Comparison of ENCODE assay signal across 18 cellular contexts in the genomic region with DNA sequence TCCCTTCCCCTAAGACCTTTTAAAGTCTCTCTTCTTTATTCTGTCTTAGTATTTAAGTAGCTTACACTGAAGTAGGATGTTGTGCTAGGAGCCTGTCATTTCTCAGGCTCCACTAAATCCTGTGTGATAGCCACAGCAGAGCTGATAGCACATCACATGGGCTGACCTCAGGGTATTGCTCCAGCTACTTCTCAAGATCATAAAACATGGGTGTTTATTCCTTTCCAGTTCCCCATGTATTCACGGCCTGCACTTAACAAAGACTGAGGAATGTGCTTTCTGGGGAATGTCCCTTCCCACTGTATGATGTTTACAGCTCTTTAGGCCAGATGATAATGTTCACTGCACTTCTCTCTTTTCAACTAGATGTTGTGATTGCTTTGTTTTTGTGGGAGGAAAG.
DNase-seq lines count a peak whose midpoint lies in the region; ATAC-seq and TF ChIP-seq lines count a peak whose summit lies in the region.
"Had no signal": no experiment of that assay in that cellular context is flagged by ENCODE, and none has a peak within 500 bp of the region (broad histone marks: within the 10 kb centered on the region; RNA-seq: fewer than 3 reads in every experiment).

No MANE protein-coding gene starts in this region.

- no peak overlapping the region for H3K27ac Mint-ChIP-seq in HFFc6
- H3K27ac Mint-ChIP-seq: activated CD8-positive, alpha-beta T cell treated with anti-CD3 and anti-CD28 coated beads for 36 hours; activated T-helper 17 cell treated with anti-CD3 and anti-CD28 coated beads, Interleukin-2, amount 50 U/mL, for 72 hours; dendritic cell treated with granulocyte-macrophage colony-stimulating factor and Interleukin-4, amounts not matched to agents 40 ng/mL and 50 ng/mL, for 4 days; stimulated activated effector memory CD8-positive, alpha-beta T cell treated with anti-CD3 and anti-CD28 coated beads, Interleukin-12 subunit alpha, Interleukin-12 subunit beta, amount 100 ng/mL, for 72 hours had no signal

- peaks cover 13% of the 10 kb centered on the region for H3K27me3 Mint-ChIP-seq in HFFc6 (ENCODE audit: insufficient read depth)
- H3K27me3 Mint-ChIP-seq: dendritic cell treated with granulocyte-macrophage colony-stimulating factor and Interleukin-4, amounts not matched to agents 40 ng/mL and 50 ng/mL, for 4 days had no signal

- H3K36me3 ChIP-seq in lower lobe of right lung, result no peaks in the 10 kb centered on the region
- H3K36me3 ChIP-seq in uterus, result no peaks in the 10 kb centered on the region
- H3K36me3 ChIP-seq: esophagus squamous epithelium had no signal

- intact Hi-C loops in lower lobe of right lung (cut with DNase I), result no loop called here
- intact Hi-C loops in uterus (cut with DNase I; ENCODE audit: low total_unique reads), result no loop called here

- no peaks in the 10 kb centered on the region for H3K27me3 ChIP-seq in lower lobe of right lung (ENCODE audit: low read depth)
- H3K27me3 ChIP-seq in uterus, result no peaks in the 10 kb centered on the region
- H3K27me3 ChIP-seq: esophagus squamous epithelium had no signal

- H3K9me3 ChIP-seq in lower lobe of right lung, result no peaks in the 10 kb centered on the region
- H3K9me3 ChIP-seq in uterus, result no peaks in the 10 kb centered on the region
- H3K9me3 ChIP-seq: esophagus squamous epithelium had no signal

- no peak overlapping the region for H3K4me3 Mint-ChIP-seq in HFFc6
- H3K4me3 Mint-ChIP-seq: activated CD8-positive, alpha-beta T cell treated with anti-CD3 and anti-CD28 coated beads for 36 hours; activated T-helper 17 cell treated with anti-CD3 and anti-CD28 coated beads, Interleukin-2, amount 50 U/mL, for 72 hours; CD14-positive monocyte; dendritic cell treated with granulocyte-macrophage colony-stimulating factor and Interleukin-4, amounts not matched to agents 40 ng/mL and 50 ng/mL, for 4 days; stimulated activated effector memory CD8-positive, alpha-beta T cell treated with anti-CD3 and anti-CD28 coated beads, Interleukin-12 subunit alpha, Interleukin-12 subunit beta, amount 100 ng/mL, for 72 hours had no signal

- no peak overlapping the region for H3K27ac ChIP-seq in lower lobe of right lung
- H3K27ac ChIP-seq in uterus, result peak overlapping the region; percentile 63 to 72

- TF ChIP-seq CTCF in HFFc6 (IDR thresholded peaks at IDR 0.05) (no peak), choroid plexus epithelial cell (conservative IDR thresholded peaks at IDR 0.05; ENCODE audit: low read depth, low read length) (no peak), lower lobe of right lung (IDR thresholded peaks at IDR 0.05) (no peak), uterus (IDR thresholded peaks at IDR 0.05) (no peak)

- H3K9me3 Mint-ChIP-seq in HFFc6, result no peaks in the 10 kb centered on the region
- H3K9me3 Mint-ChIP-seq: activated CD8-positive, alpha-beta T cell treated with anti-CD3 and anti-CD28 coated beads for 36 hours; activated T-helper 17 cell treated with anti-CD3 and anti-CD28 coated beads, Interleukin-2, amount 50 U/mL, for 72 hours; dendritic cell treated with granulocyte-macrophage colony-stimulating factor and Interleukin-4, amounts not matched to agents 40 ng/mL and 50 ng/mL, for 4 days; stimulated activated effector memory CD8-positive, alpha-beta T cell treated with anti-CD3 and anti-CD28 coated beads, Interleukin-12 subunit alpha, Interleukin-12 subunit beta, amount 100 ng/mL, for 72 hours had no signal

- no peak for TF ChIP-seq POLR2A in uterus (IDR thresholded peaks at IDR 0.05)

- peaks cover 24% of the 10 kb centered on the region for H3K4me1 ChIP-seq in lower lobe of right lung
- H3K4me1 ChIP-seq in uterus, result peaks cover 0 to 5% of the 10 kb centered on the region in 2 donors

- no peaks in the 10 kb centered on the region for H3K36me3 Mint-ChIP-seq in HFFc6 (ENCODE audit: low read depth)
- H3K36me3 Mint-ChIP-seq: stimulated activated effector memory CD8-positive, alpha-beta T cell treated with anti-CD3 and anti-CD28 coated beads, Interleukin-12 subunit alpha, Interleukin-12 subunit beta, amount 100 ng/mL, for 72 hours had no signal

- H3K4me3 ChIP-seq in choroid plexus epithelial cell (ENCODE audit: low read depth, low read length) (no peak overlapping the region), lower lobe of right lung (no peak overlapping the region), uterus (no peak overlapping the region)
- H3K4me3 ChIP-seq: esophagus squamous epithelium, GM12878 had no signal

- peaks cover 22% of the 10 kb centered on the region for H3K4me1 Mint-ChIP-seq in HFFc6 (ENCODE audit: low read depth)
- H3K4me1 Mint-ChIP-seq: activated T-helper 17 cell treated with anti-CD3 and anti-CD28 coated beads, Interleukin-2, amount 50 U/mL, for 72 hours; stimulated activated effector memory CD8-positive, alpha-beta T cell treated with anti-CD3 and anti-CD28 coated beads, Interleukin-12 subunit alpha, Interleukin-12 subunit beta, amount 100 ng/mL, for 72 hours had no signal

- peak; percentile 3 for DNase-seq in HFFc6
- DNase-seq in choroid plexus epithelial cell (ENCODE audit: low read depth), result peak; percentile 62
- DNase-seq in lower lobe of right lung, result no peak
- peak; percentile 27 to 62 for DNase-seq in uterus
- DNase-seq in T-helper 2 cell, result no peak
- DNase-seq: activated CD8-positive, alpha-beta T cell treated with anti-CD3 and anti-CD28 coated beads for 36 hours; amygdala; esophagus squamous epithelium; Kasumi-1; NCI-H187 treated with DMSO at 0.1 percent for 48 hours; NCI-H510A treated with DMSO at 0.1 percent for 48 hours had no signal

- ATAC-seq in lower lobe of right lung, result peak; percentile 38 to 41
- no peak for ATAC-seq in HG02798 (IDR thresholded peaks at IDR 0.05; ENCODE audit: poor library complexity, unreplicated experiment)
- no peak for ATAC-seq in GM21619 (IDR thresholded peaks at IDR 0.05; ENCODE audit: unreplicated experiment)
- ATAC-seq: activated CD8-positive, alpha-beta T cell treated with anti-CD3 and anti-CD28 coated beads for 36 hours; activated T-helper 17 cell treated with anti-CD3 and anti-CD28 coated beads, Interleukin-2, amount 50 U/mL, for 72 hours; stimulated activated effector memory CD8-positive, alpha-beta T cell treated with anti-CD3 and anti-CD28 coated beads, Interleukin-12 subunit alpha, Interleukin-12 subunit beta, amount 100 ng/mL, for 72 hours had no signal

Comparison
In these comparisons a context has a peak if more than half of its experiments do, and no peak if none do; other contexts are left out.
1. DNase-seq: peak in HFFc6 (single experiment), choroid plexus epithelial cell (single experiment) and uterus (2 of 2); none in lower lobe of right lung (single experiment) and T-helper 2 cell (0 of 5).
2. ATAC-seq: peak in lower lobe of right lung (2 of 2); none in HG02798 (single experiment) and GM21619 (single experiment).